In genomic region chr11:128453444-128454336, GRCh38 we compare ENCODE assay signal across 8 cellular contexts.
A peak's percentile ranks its signal among the peaks of the same experiment; 100 is the strongest.
DNase-seq lines count a peak whose midpoint lies in the region; ATAC-seq, FAIRE-seq and TF ChIP-seq lines count a peak whose summit lies in the region.

No MANE protein-coding gene starts in this region.

- H2BK5ac ChIP-seq in mesenchymal stem cell (ENCODE audit: low read depth, low read length, poor library complexity, severe bottlenecking), result no peak overlapping the region

- no peak overlapping the region for H2BK15ac ChIP-seq in mesenchymal stem cell (ENCODE audit: low read depth, poor library complexity, severe bottlenecking)

- RAD21 ChIA-PET in GM12878 (lab: Charles Lee; ENCODE audit: unreplicated experiment), result no interaction called here

- H3K14ac ChIP-seq in mesenchymal stem cell (ENCODE audit: low read length in 2 of 2), result no peak overlapping the region

- TF ChIP-seq CTCF in AG04449 (IDR thresholded peaks at IDR 0.05; ENCODE audit: insufficient read depth, low read length, missing control alignments) (no peak), KMS-11 (conservative IDR thresholded peaks at IDR 0.05; ENCODE audit: low read depth, low read length) (no peak), GM12878 (IDR thresholded peaks at IDR 0.05 in 2 of 3, conservative IDR thresholded peaks at IDR 0.05 in 1 of 3; ENCODE audit: control insufficient read depth in 2 of 3, extremely low read depth in 1 of 3, insufficient read depth in 1 of 3, low read depth in 3 of 3, low read length in 3 of 3) (no peak)

- no peaks in the 10 kb centered on the region for H3K27me3 ChIP-seq in KMS-11 (ENCODE audit: insufficient read depth, low read depth)
- no peaks in the 10 kb centered on the region for H3K27me3 ChIP-seq in GM12878 (replicated peaks in 1 of 2; ENCODE audit: control insufficient read depth in 2 of 2, insufficient read depth in 2 of 2, low read length in 1 of 2)
- no peaks in the 10 kb centered on the region for H3K27me3 ChIP-seq in mesenchymal stem cell (ENCODE audit: control insufficient read depth in 1 of 2, insufficient read depth in 1 of 2, low read length in 2 of 2)

- H3K79me2 ChIP-seq in KMS-11 (ENCODE audit: insufficient read depth, low read depth), result no peaks in the 10 kb centered on the region
- no peaks in the 10 kb centered on the region for H3K79me2 ChIP-seq in GM12878 (ENCODE audit: control insufficient read depth, insufficient read depth, low read length)

- POLR2A ChIA-PET in AG04449 (lab: Yijun Ruan, JAX), result interaction anchor here (1.2 kb wide), 1 partner anchor 14 kb away, joined by 3 read pairs; no protein-coding TSS in a partner anchor
- POLR2A ChIA-PET in GM12878 (lab: Charles Lee), result no interaction called here

- WGBS in GM12878 (ENCODE audit: insufficient coverage, insufficient replicate concordance, low lambda C conversion rate, missing lambda C conversion rate), result 97% methylated on average over 5 of the region's 5 CpGs
- WGBS in mesenchymal stem cell, result 57% methylated on average over 3 of the region's 5 CpGs

- ATAC-seq in GM12878 (no peak), HG02981 (IDR thresholded peaks at IDR 0.05; ENCODE audit: unreplicated experiment) (no peak), HG03442 (IDR thresholded peaks at IDR 0.05; ENCODE audit: unreplicated experiment) (no peak), GM19463 (IDR thresholded peaks at IDR 0.05; ENCODE audit: unreplicated experiment) (no peak), GM18498 (IDR thresholded peaks at IDR 0.05; ENCODE audit: unreplicated experiment) (no peak)

- H3K9me3 ChIP-seq in GM12878 (replicated peaks; ENCODE audit: control insufficient read depth, insufficient read depth, low read length), result no peaks in the 10 kb centered on the region
- H3K9me3 ChIP-seq in mesenchymal stem cell (ENCODE audit: control insufficient read depth, low read length), result no peaks in the 10 kb centered on the region

- H3K4me2 ChIP-seq in KMS-11 (peak overlapping the region; percentile 67), GM12878 (ENCODE audit: control insufficient read depth, insufficient read depth) (no peak overlapping the region), mesenchymal stem cell (ENCODE audit: low read length, poor library complexity, severe bottlenecking) (no peak overlapping the region)

- FAIRE-seq in GM12878 (lab: Jason Lieb, UNC), result no peak

- no peaks in the 10 kb centered on the region for H4K20me1 ChIP-seq in KMS-11 (ENCODE audit: insufficient read depth)
- H4K20me1 ChIP-seq in GM12878 (ENCODE audit: control insufficient read depth, insufficient read depth), result no peaks in the 10 kb centered on the region

- H2AFZ ChIP-seq in KMS-11 (ENCODE audit: low read depth) (no peak overlapping the region), GM12878 (ENCODE audit: control insufficient read depth, low read depth, low read length) (no peak overlapping the region), mesenchymal stem cell (ENCODE audit: low read depth, low read length) (no peak overlapping the region)

- no peak for TF ChIP-seq RAD21 in GM12878 (IDR thresholded peaks at IDR 0.05; ENCODE audit: insufficient read depth, low read depth, low read length)

- no peak for TF ChIP-seq EP300 in GM12878 (IDR thresholded peaks at IDR 0.05; ENCODE audit: borderline replicate concordance in 1 of 2, control insufficient read depth in 1 of 2, low read depth in 2 of 2, low read length in 2 of 2)

- no TSS peak for BruUV-seq in GM12878 (replicated peaks; lab: Mats Ljungman, UMichigan)

- TF ChIP-seq POLR2A in GM12878 (IDR thresholded peaks at IDR 0.05; ENCODE audit: low read depth, low read length), result no peak

- H3K36me3 ChIP-seq in KMS-11 (ENCODE audit: insufficient read depth), result no peaks in the 10 kb centered on the region
- peaks cover 0 to 1% of the 10 kb centered on the region in 2 experiments; a peak in 1 of 4 replicates for H3K36me3 ChIP-seq in GM12878 (ENCODE audit: control insufficient read depth in 2 of 2, insufficient read depth in 2 of 2, low read length in 1 of 2)
- peaks cover 24 to 41% of the 10 kb centered on the region in 2 experiments for H3K36me3 ChIP-seq in mesenchymal stem cell (ENCODE audit: control insufficient read depth in 1 of 2, insufficient read depth in 2 of 2, low read depth in 1 of 2, low read length in 2 of 2)

- H4K8ac ChIP-seq in mesenchymal stem cell (ENCODE audit: low read length), result peak overlapping the region; percentile 73

- in situ Hi-C loops in GM12878 (cut with MboI), result loop anchor here (25.0 kb wide), 1 partner anchor 166 kb away; no protein-coding TSS in a partner anchor

- peak overlapping the region in 1 of 2 experiments; percentile 13 for H3K4ac ChIP-seq in mesenchymal stem cell (ENCODE audit: low read depth in 1 of 2, low read length in 2 of 2)

- H3K4me3 ChIP-seq in AG04449 (ENCODE audit: low read depth, low read length) (no peak overlapping the region), KMS-11 (IDR thresholded peaks at IDR 0.05; ENCODE audit: insufficient read depth, low read depth, low read length) (no peak overlapping the region), GM12878 (no peak overlapping the region), mesenchymal stem cell (ENCODE audit: insufficient read depth in 1 of 2, low read depth in 1 of 2, low read length in 2 of 2) (no peak overlapping the region)

- peak overlapping the region in 1 of 2 experiments; percentile 31 for H3K18ac ChIP-seq in mesenchymal stem cell (ENCODE audit: low read depth in 1 of 2, low read length in 2 of 2)

- H3K9ac ChIP-seq in KMS-11 (peak overlapping the region; percentile 62; the same call in 1 of the 2 replicates), GM12878 (ENCODE audit: control insufficient read depth, insufficient read depth, low read length) (no peak overlapping the region), mesenchymal stem cell (ENCODE audit: low read length) (peak overlapping the region; percentile 75)

- H2BK12ac ChIP-seq in mesenchymal stem cell (ENCODE audit: low read length in 2 of 2), result peak overlapping the region in 1 of 2 experiments; percentile 31

- no peak overlapping the region for H3K23ac ChIP-seq in mesenchymal stem cell (ENCODE audit: low read length in 2 of 2)

- H4K91ac ChIP-seq in mesenchymal stem cell (ENCODE audit: low read length), result no peak overlapping the region

- DNase-seq in AG04449 (ENCODE audit: low read depth, low spot score) (peak; percentile 93), GM12878 (ENCODE audit: low read depth, low spot score) (no peak), mesenchymal stem cell (peak; percentile 93)

- CTCF ChIA-PET in AG04449 (lab: Yijun Ruan, JAX) (interaction anchor here (0.7 to 1.3 kb wide), 3 partner anchors 14 to 177 kb away, joined by 3 to 4 read pairs (median 4); no protein-coding TSS in a partner anchor), GM12878 (lab: Yijun Ruan, JAX) (no interaction called here)

- H2BK120ac ChIP-seq in mesenchymal stem cell (ENCODE audit: low read depth, low read length), result no peak overlapping the region

- intact Hi-C loops in GM12878 (cut with micrococcal nuclease; ENCODE audit: unreplicated experiment), result no loop called here

- SMC1A ChIA-PET in GM12878 (lab: Charles Lee; ENCODE audit: uncharacterized antibody, unreplicated experiment), result interaction anchor here (1.0 to 1.6 kb wide), 3 partner anchors 11 to 40 kb away, joined by 3 to 7 read pairs (median 3); no protein-coding TSS in a partner anchor

- H3K27ac ChIP-seq in KMS-11 (peak overlapping the region; percentile 89), GM12878 (ENCODE audit: control insufficient read depth, insufficient read depth) (no peak overlapping the region), mesenchymal stem cell (ENCODE audit: low read length, poor library complexity, severe bottlenecking) (no peak overlapping the region)

- peaks cover 8% of the 10 kb centered on the region for H3K79me1 ChIP-seq in mesenchymal stem cell (replicated peaks; ENCODE audit: low read length, poor library complexity, severe bottlenecking)

- H2AK5ac ChIP-seq in mesenchymal stem cell (ENCODE audit: low read length, severe bottlenecking), result peak overlapping the region; percentile 29

- H3K4me1 ChIP-seq in KMS-11 (ENCODE audit: low read depth, poor library complexity, severe bottlenecking), result peaks cover 59% of the 10 kb centered on the region
- peaks cover 13% of the 10 kb centered on the region for H3K4me1 ChIP-seq in GM12878 (ENCODE audit: control insufficient read depth, insufficient read depth, low read length)
- peaks cover 6% of the 10 kb centered on the region for H3K4me1 ChIP-seq in mesenchymal stem cell (ENCODE audit: control insufficient read depth, insufficient read depth, low read depth, low read length)

TF ChIP-seq in GM12878, 131 proteins besides CTCF, POLR2A, EP300 and RAD21:
- TF ChIP-seq NR2C1 (IDR thresholded peaks at IDR 0.05) (no peak), POLR2AphosphoS5 (IDR thresholded peaks at IDR 0.05; ENCODE audit: low read length) (0 out of 2 replicates have a peak, but pooled peaks have one; percentile 23)
